In genomic region chr20:21513181-21513663, GRCh38 we compare ENCODE assay signal across 13 cellular contexts. TPM values are rescaled to one million over a fixed set of nuclear protein-coding genes. Genes with fewer than 3 reads are reported as not detected.
A peak's percentile ranks its signal among the peaks of the same experiment; 100 is the strongest.
DNase-seq lines count a peak whose midpoint lies in the region; ATAC-seq, FAIRE-seq and TF ChIP-seq lines count a peak whose summit lies in the region.
"Had no signal": no experiment of that assay in that cellular context is flagged by ENCODE, and none has a peak within 500 bp of the region (broad histone marks: within the 10 kb centered on the region; RNA-seq: fewer than 3 reads in every experiment).

No MANE protein-coding gene starts in this region.

- peaks cover 56% of the 10 kb centered on the region for H3K27me3 Mint-ChIP-seq in activated T-helper 17 cell treated with anti-CD3 and anti-CD28 coated beads, Interleukin-2, amount 50 U/mL, for 72 hours
- peaks cover 96% of the 10 kb centered on the region for H3K27me3 Mint-ChIP-seq in type B pancreatic cell

- TF ChIP-seq CTCF in left ventricle myocardium inferior (IDR thresholded peaks at IDR 0.05; ENCODE audit: borderline replicate concordance) = no peak
- TF ChIP-seq CTCF in right atrium auricular region (IDR thresholded peaks at IDR 0.05) = no peak
- TF ChIP-seq CTCF in type B pancreatic cell (conservative IDR thresholded peaks at IDR 0.05) = no peak
- no peak for TF ChIP-seq CTCF in brain microvascular endothelial cell (IDR thresholded peaks at IDR 0.05; ENCODE audit: low read depth, low read length, missing control alignments)

- intact Hi-C loops in left ventricle myocardium inferior (cut with micrococcal nuclease) = no loop called here

- H3K9me3 Mint-ChIP-seq in activated T-helper 17 cell treated with anti-CD3 and anti-CD28 coated beads, Interleukin-2, amount 50 U/mL, for 72 hours = no peaks in the 10 kb centered on the region
- H3K9me3 Mint-ChIP-seq in type B pancreatic cell = no peaks in the 10 kb centered on the region

- H3K27ac ChIP-seq in left ventricle myocardium inferior (replicated peaks) (no peak overlapping the region), right atrium auricular region (no peak overlapping the region), brain microvascular endothelial cell (no peak overlapping the region)
- H3K27ac ChIP-seq: epithelial cell of prostate, tibial nerve had no signal

- H3K27me3 ChIP-seq in left ventricle myocardium inferior (ENCODE audit: low read depth) (peaks cover 100% of the 10 kb centered on the region), right atrium auricular region (peaks cover 56 to 73% of the 10 kb centered on the region in 2 donors), brain microvascular endothelial cell (replicated peaks) (peaks cover 85% of the 10 kb centered on the region)

- no peaks in the 10 kb centered on the region for H3K9me3 ChIP-seq in left ventricle myocardium inferior (replicated peaks)
- H3K9me3 ChIP-seq in right atrium auricular region = no peaks in the 10 kb centered on the region
- H3K9me3 ChIP-seq: tibial nerve had no signal

- H3K36me3 ChIP-seq in left ventricle myocardium inferior = no peaks in the 10 kb centered on the region
- H3K36me3 ChIP-seq in right atrium auricular region = no peaks in the 10 kb centered on the region
- no peaks in the 10 kb centered on the region for H3K36me3 ChIP-seq in brain microvascular endothelial cell (replicated peaks)
- H3K36me3 ChIP-seq: tibial nerve had no signal

- no peaks in the 10 kb centered on the region for H3K4me1 Mint-ChIP-seq in activated T-helper 17 cell treated with anti-CD3 and anti-CD28 coated beads, Interleukin-2, amount 50 U/mL, for 72 hours
- peaks cover 9% of the 10 kb centered on the region for H3K4me1 Mint-ChIP-seq in type B pancreatic cell (ENCODE audit: unreplicated experiment)

- H3K4me1 ChIP-seq in left ventricle myocardium inferior (peaks cover 84% of the 10 kb centered on the region), right atrium auricular region (peaks cover 0 to 71% of the 10 kb centered on the region in 2 donors)

- in situ Hi-C loops in brain microvascular endothelial cell (cut with HindIII; ENCODE audit: low pct_ligation_motif_present, low sequenced_read_pairs) = no loop called here

- H3K4me3 ChIP-seq in left ventricle myocardium inferior = peak overlapping the region; percentile 56
- peak overlapping the region in 1 of 2 donors; percentile 39 for H3K4me3 ChIP-seq in right atrium auricular region
- no peak overlapping the region for H3K4me3 ChIP-seq in brain microvascular endothelial cell (ENCODE audit: low read depth, low read length)

- DNase-seq in left ventricle myocardium inferior = no peak
- DNase-seq in right atrium auricular region (ENCODE audit: low spot score) = no peak
- peak; percentile 57 for DNase-seq in midbrain (lab: John Stamatoyannopoulos, UW)
- peak; percentile 68 for DNase-seq in type B pancreatic cell (ENCODE audit: extremely low spot score, unreplicated experiment)
- no peak for DNase-seq in HTR-8/SVneo (ENCODE audit: insufficient read length, low spot score)
- DNase-seq in brain microvascular endothelial cell = no peak
- DNase-seq: activated gamma-delta T cell treated with Interleukin-2 at 50 U/mL for 16 hours; left ventricle myocardium superior; stimulated activated CD4-positive, alpha-beta T cell treated with anti-CD3 and anti-CD28 coated beads, Interleukin-15, amount 100 ng/mL, for 24 hours had no signal

- H3K27ac Mint-ChIP-seq in activated T-helper 17 cell treated with anti-CD3 and anti-CD28 coated beads, Interleukin-2, amount 50 U/mL, for 72 hours = no peak overlapping the region
- no peak overlapping the region for H3K27ac Mint-ChIP-seq in type B pancreatic cell

- peaks cover 4% of the 10 kb centered on the region for H3K36me3 Mint-ChIP-seq in activated T-helper 17 cell treated with anti-CD3 and anti-CD28 coated beads, Interleukin-2, amount 50 U/mL, for 72 hours (ENCODE audit: low read depth)
- H3K36me3 Mint-ChIP-seq in type B pancreatic cell = no peaks in the 10 kb centered on the region

- FAIRE-seq in HTR-8/SVneo (lab: Jason Lieb, UNC) = no peak

- H3K4me3 Mint-ChIP-seq in activated T-helper 17 cell treated with anti-CD3 and anti-CD28 coated beads, Interleukin-2, amount 50 U/mL, for 72 hours = peak overlapping the region; percentile 54
- H3K4me3 Mint-ChIP-seq in type B pancreatic cell = peak overlapping the region; percentile 74

- ATAC-seq in activated T-helper 17 cell treated with anti-CD3 and anti-CD28 coated beads, Interleukin-2, amount 50 U/mL, for 72 hours (replicated peaks) = no peak
- no peak for ATAC-seq in GM21528 (IDR thresholded peaks at IDR 0.05; ENCODE audit: low FRiP score, unreplicated experiment)
- ATAC-seq: left ventricle myocardium superior had no signal

RNA-seq across cellular contexts. Expression of gene NKX2-2, which starts 0.6 kb away (rescaled TPM):
- total RNA-seq in left ventricle myocardium inferior (not detected), right atrium auricular region (not detected), type B pancreatic cell (ENCODE audit: low replicate concordance) (6.0 and 15.4 TPM in 2 replicates)
- total RNA-seq in activated T-helper 17 cell treated with anti-CD3 and anti-CD28 coated beads, Interleukin-2, amount 50 U/mL, for 72 hours = not detected
- total RNA-seq: left ventricle myocardium superior, tibial nerve had no signal

Comparison
In these comparisons a context has a peak if more than half of its experiments do, and no peak if none do; other contexts are left out.
1. DNase-seq: peak in midbrain (single experiment) and type B pancreatic cell (single experiment); none in left ventricle myocardium inferior (single experiment), right atrium auricular region (single experiment), HTR-8/SVneo (single experiment) and brain microvascular endothelial cell (single experiment).